In genomic region chr6:106997392-106998257, GRCh38 we compare ENCODE assay signal across 8 cellular contexts. TPM values are rescaled to one million over a fixed set of nuclear protein-coding genes. Genes with fewer than 3 reads are reported as not detected.
DNase-seq lines count a peak whose midpoint lies in the region; ATAC-seq and TF ChIP-seq lines count a peak whose summit lies in the region.

No MANE protein-coding gene starts in this region.

- no peak for ATAC-seq in heart left ventricle
- ATAC-seq in left cardiac atrium = no peak
- peak; percentile 76 for ATAC-seq in activated naive CD8-positive, alpha-beta T cell treated with anti-CD3 and anti-CD28 coated beads, Interleukin-2, amount 10 ng/mL, durations not matched to agents 7 days and 5 days (ENCODE audit: low read depth)
- no peak for ATAC-seq in HG02759 (IDR thresholded peaks at IDR 0.05; ENCODE audit: unreplicated experiment)

- H3K36me3 ChIP-seq in heart left ventricle = no peaks in the 10 kb centered on the region

- POLR2A ChIA-PET in activated naive CD8-positive, alpha-beta T cell treated with anti-CD3 and anti-CD28 coated beads, Interleukin-2, amount 10 ng/mL, durations not matched to agents 7 days and 5 days (lab: Charles Lee) = no interaction called here

- H3K4me1 ChIP-seq in heart left ventricle = no peaks in the 10 kb centered on the region

- no peaks in the 10 kb centered on the region for H3K36me3 Mint-ChIP-seq in activated naive CD8-positive, alpha-beta T cell treated with anti-CD3 and anti-CD28 coated beads, Interleukin-2, amount 10 ng/mL, durations not matched to agents 7 days and 5 days

- no peaks in the 10 kb centered on the region for H3K9me3 Mint-ChIP-seq in activated naive CD8-positive, alpha-beta T cell treated with anti-CD3 and anti-CD28 coated beads, Interleukin-2, amount 10 ng/mL, durations not matched to agents 7 days and 5 days

- intact Hi-C loops in heart left ventricle (cut with DNase I) (no loop called here), left cardiac atrium (cut with DNase I) (no loop called here)

- DNase-seq in heart left ventricle (no peak), left cardiac atrium (no peak), LNCaP clone FGC (ENCODE audit: low read depth) (peak; percentile 18), SK-MEL-5 (ENCODE audit: low read depth, low spot score) (peak; percentile 76), islet precursor cell (peak; percentile 76)
- peak; percentile 64 for DNase-seq in activated naive CD8-positive, alpha-beta T cell treated with anti-CD3 and anti-CD28 coated beads, Interleukin-2, amount 10 ng/mL, durations not matched to agents 7 days and 5 days
- peak; percentile 46 for DNase-seq in stimulated activated CD4-positive, alpha-beta T cell treated with anti-CD3 and anti-CD28 coated beads, Interleukin-4, amount 100 ng/mL, for 1 hour

- no peak overlapping the region for H3K4me3 ChIP-seq in heart left ventricle
- H3K4me3 ChIP-seq in LNCaP clone FGC (ENCODE audit: low read depth, low read length) = no peak overlapping the region

- H3K4me1 Mint-ChIP-seq in activated naive CD8-positive, alpha-beta T cell treated with anti-CD3 and anti-CD28 coated beads, Interleukin-2, amount 10 ng/mL, durations not matched to agents 7 days and 5 days = no peaks in the 10 kb centered on the region

- H3K9me3 ChIP-seq in heart left ventricle = no peaks in the 10 kb centered on the region

- 31 to 45% (median 39%) methylated on average over 14 of the region's 14 CpGs for WGBS in heart left ventricle, 4 donors

- no peak overlapping the region for H3K27ac Mint-ChIP-seq in activated naive CD8-positive, alpha-beta T cell treated with anti-CD3 and anti-CD28 coated beads, Interleukin-2, amount 10 ng/mL, durations not matched to agents 7 days and 5 days

- TF ChIP-seq CTCF in heart left ventricle (IDR thresholded peaks at IDR 0.05) (peak in 11 of 12 donors; percentile 24 to 65 (median 52)), LNCaP clone FGC (IDR thresholded peaks at IDR 0.05; ENCODE audit: control insufficient read depth, extremely low read depth, insufficient read depth) (peak; percentile 75)

- in situ Hi-C loops in SK-MEL-5 (cut with HindIII; ENCODE audit: low pct_unique_long_range_greater_than_20kb, low sequenced_read_pairs) = no loop called here

- no peak overlapping the region for H3K27ac ChIP-seq in heart left ventricle

- H3K27me3 Mint-ChIP-seq in activated naive CD8-positive, alpha-beta T cell treated with anti-CD3 and anti-CD28 coated beads, Interleukin-2, amount 10 ng/mL, durations not matched to agents 7 days and 5 days = no peaks in the 10 kb centered on the region

- H3K27me3 ChIP-seq in heart left ventricle = peaks cover 0 to 3% (median 0%) of the 10 kb centered on the region in 9 donors

- TF ChIP-seq POLR2A in heart left ventricle (IDR thresholded peaks at IDR 0.05) = no peak

- H3K4me3 Mint-ChIP-seq in activated naive CD8-positive, alpha-beta T cell treated with anti-CD3 and anti-CD28 coated beads, Interleukin-2, amount 10 ng/mL, durations not matched to agents 7 days and 5 days = no peak overlapping the region

RNA-seq across cellular contexts. Expression of gene CD24, which starts 23.1 kb away (rescaled TPM):
- total RNA-seq in heart left ventricle (1 to 10 TPM in 3 of 9 donors, under 1 TPM in 3, not detected in 3; 0.16 to 2.8 (median 0.97) TPM), left cardiac atrium (under 1 TPM; 0.47 to 0.80 TPM)
- polyA plus RNA-seq in heart left ventricle = under 1 TPM; 0.42 to 0.95 TPM
- total RNA-seq in SK-MEL-5 (2014; rRNA removed; shearing (Covaris generic)) = 0.42 and 1.1 TPM in 2 replicates
- 0.19 and 0.34 TPM in 2 replicates for polyA plus RNA-seq in SK-MEL-5 (2015; cell fraction: cytosol; rRNA removed)
- not detected in 2 replicates for polyA plus RNA-seq in SK-MEL-5 (2015; cell fraction: nucleus; rRNA removed)
- 1 to 10 TPM in 1 of 2 experiments, under 1 TPM in 1; 0.68 to 1.1 TPM for total RNA-seq in activated naive CD8-positive, alpha-beta T cell treated with anti-CD3 and anti-CD28 coated beads, Interleukin-2, amount 10 ng/mL, durations not matched to agents 7 days and 5 days

RNA-seq across cellular contexts. Expression of gene MTRES1, which starts 30.4 kb away (rescaled TPM):
- total RNA-seq in heart left ventricle (10 to 100 TPM; 17.8 to 42.1 (median 31.5) TPM), left cardiac atrium (10 to 100 TPM; 21.7 to 29.6 TPM)
- 10 to 100 TPM; 27.4 to 81.7 TPM for polyA plus RNA-seq in heart left ventricle
- total RNA-seq in SK-MEL-5 (2014; rRNA removed; shearing (Covaris generic)) = 15.4 and 25.3 TPM in 2 replicates
- polyA plus RNA-seq in SK-MEL-5 (2015; cell fraction: cytosol; rRNA removed) = 13.9 and 15.8 TPM in 2 replicates
- polyA plus RNA-seq in SK-MEL-5 (2015; cell fraction: nucleus; rRNA removed) = 14.9 and 17.3 TPM in 2 replicates
- total RNA-seq in activated naive CD8-positive, alpha-beta T cell treated with anti-CD3 and anti-CD28 coated beads, Interleukin-2, amount 10 ng/mL, durations not matched to agents 7 days and 5 days = 10 to 100 TPM; 16.7 to 19.0 TPM

Comparison
In these comparisons a context has a peak if more than half of its experiments do, and no peak if none do; other contexts are left out.
1. DNase-seq: peak in LNCaP clone FGC (single experiment), SK-MEL-5 (single experiment), activated naive CD8-positive, alpha-beta T cell treated with anti-CD3 and anti-CD28 coated beads, Interleukin-2, amount 10 ng/mL, durations not matched to agents 7 days and 5 days (single experiment), islet precursor cell (single experiment) and stimulated activated CD4-positive, alpha-beta T cell treated with anti-CD3 and anti-CD28 coated beads, Interleukin-4, amount 100 ng/mL, for 1 hour (single experiment); none in heart left ventricle (0 of 5) and left cardiac atrium (single experiment).